32 cellular contexts compared by ENCODE assay signal in genomic region chr11:33608386-33608785, GRCh38.
"Had no signal": no experiment of that assay in that cellular context is flagged by ENCODE, and none has a peak within 500 bp of the region (broad histone marks: within the 10 kb centered on the region; RNA-seq: fewer than 3 reads in every experiment).

No MANE protein-coding gene starts in this region.

- H3K27ac Mint-ChIP-seq: activated CD4-positive, alpha-beta T cell treated with anti-CD3 and anti-CD28 coated beads, Interleukin-2, amount 10 ng/mL, durations not matched to agents 24 days and 14 days; activated CD8-positive, alpha-beta T cell treated with anti-CD3 and anti-CD28 coated beads for 36 hours; activated naive CD4-positive, alpha-beta T cell treated with anti-CD3 and anti-CD28 coated beads, Interleukin-2, amount 50 U/mL, for 24 hours; activated naive CD8-positive, alpha-beta T cell treated with anti-CD3 and anti-CD28 coated beads, Interleukin-2, amount 10 ng/mL, durations not matched to agents 7 days and 5 days; activated T-cell treated with anti-CD3 and anti-CD28 coated beads, Interleukin-2, amount 50 U/mL, for 72 hours; activated T-helper 17 cell treated with anti-CD3 and anti-CD28 coated beads, Interleukin-2, amount 50 U/mL, for 72 hours; T-helper 1 cell treated with Interleukin-12 subunit alpha and Interleukin-12 subunit beta and Interleukin-4 antibody, amounts not matched to agents 30 μg/mL and 1 μg/mL, for 36 hours; T-helper 2 cell treated with Interferon-gamma antibody and Interleukin-4, amounts not matched to agents 5 μg/mL and 100 μg/mL, for 36 hours had no signal

- H3K27ac ChIP-seq: body of pancreas, breast epithelium, KMS-11, PC-9, RWPE1 had no signal

- H3K4me1 Mint-ChIP-seq: activated CD4-positive, alpha-beta T cell treated with anti-CD3 and anti-CD28 coated beads, Interleukin-2, amount 10 ng/mL, durations not matched to agents 24 days and 14 days; activated naive CD4-positive, alpha-beta T cell treated with anti-CD3 and anti-CD28 coated beads, Interleukin-2, amount 50 U/mL, for 24 hours; activated naive CD8-positive, alpha-beta T cell treated with anti-CD3 and anti-CD28 coated beads, Interleukin-2, amount 10 ng/mL, durations not matched to agents 7 days and 5 days; activated T-helper 17 cell treated with anti-CD3 and anti-CD28 coated beads, Interleukin-2, amount 50 U/mL, for 72 hours had no signal

- H3K36me3 ChIP-seq: breast epithelium had no signal

- H2AFZ ChIP-seq: PC-9 had no signal

- H3K4me2 ChIP-seq: KMS-11, PC-9 had no signal

- H3K4me3 ChIP-seq: body of pancreas, breast epithelium, PC-9 had no signal

- H3K4me3 Mint-ChIP-seq: activated CD4-positive, alpha-beta T cell treated with anti-CD3 and anti-CD28 coated beads, Interleukin-2, amount 10 ng/mL, durations not matched to agents 24 days and 14 days; activated CD8-positive, alpha-beta T cell treated with anti-CD3 and anti-CD28 coated beads for 36 hours; activated naive CD4-positive, alpha-beta T cell treated with anti-CD3 and anti-CD28 coated beads, Interleukin-2, amount 50 U/mL, for 24 hours; activated naive CD8-positive, alpha-beta T cell treated with anti-CD3 and anti-CD28 coated beads, Interleukin-2, amount 10 ng/mL, durations not matched to agents 7 days and 5 days; activated T-cell treated with anti-CD3 and anti-CD28 coated beads, Interleukin-2, amount 50 U/mL, for 72 hours; activated T-helper 17 cell treated with anti-CD3 and anti-CD28 coated beads, Interleukin-2, amount 50 U/mL, for 72 hours; T-helper 1 cell treated with Interleukin-12 subunit alpha and Interleukin-12 subunit beta and Interleukin-4 antibody, amounts not matched to agents 30 μg/mL and 1 μg/mL, for 36 hours; T-helper 2 cell treated with Interferon-gamma antibody and Interleukin-4, amounts not matched to agents 5 μg/mL and 100 μg/mL, for 36 hours had no signal

- H3K36me3 Mint-ChIP-seq: activated naive CD4-positive, alpha-beta T cell treated with anti-CD3 and anti-CD28 coated beads, Interleukin-2, amount 50 U/mL, for 24 hours; activated naive CD8-positive, alpha-beta T cell treated with anti-CD3 and anti-CD28 coated beads, Interleukin-2, amount 10 ng/mL, durations not matched to agents 7 days and 5 days had no signal

- ATAC-seq: activated CD8-positive, alpha-beta T cell treated with anti-CD3 and anti-CD28 coated beads for 36 hours; activated T-cell treated with anti-CD3 and anti-CD28 coated beads, Interleukin-2, amount 50 U/mL, for 72 hours; activated T-helper 17 cell treated with anti-CD3 and anti-CD28 coated beads, Interleukin-2, amount 50 U/mL, for 72 hours; body of pancreas; Right ventricle myocardium inferior had no signal

- H3K27me3 ChIP-seq: body of pancreas, breast epithelium had no signal

- H3K9me3 Mint-ChIP-seq: activated CD4-positive, alpha-beta T cell treated with anti-CD3 and anti-CD28 coated beads, Interleukin-2, amount 10 ng/mL, durations not matched to agents 24 days and 14 days; activated CD8-positive, alpha-beta T cell treated with anti-CD3 and anti-CD28 coated beads for 36 hours; activated naive CD4-positive, alpha-beta T cell treated with anti-CD3 and anti-CD28 coated beads, Interleukin-2, amount 50 U/mL, for 24 hours; activated naive CD8-positive, alpha-beta T cell treated with anti-CD3 and anti-CD28 coated beads, Interleukin-2, amount 10 ng/mL, durations not matched to agents 7 days and 5 days; activated T-cell treated with anti-CD3 and anti-CD28 coated beads, Interleukin-2, amount 50 U/mL, for 72 hours; activated T-helper 17 cell treated with anti-CD3 and anti-CD28 coated beads, Interleukin-2, amount 50 U/mL, for 72 hours; T-helper 1 cell treated with Interleukin-12 subunit alpha and Interleukin-12 subunit beta and Interleukin-4 antibody, amounts not matched to agents 30 μg/mL and 1 μg/mL, for 36 hours; T-helper 2 cell treated with Interferon-gamma antibody and Interleukin-4, amounts not matched to agents 5 μg/mL and 100 μg/mL, for 36 hours had no signal

- DNase-seq: activated CD4-positive, alpha-beta T cell treated with anti-CD3 and anti-CD28 coated beads, Interleukin-2, amount 10 ng/mL, durations not matched to agents 24 days and 14 days; activated CD4-positive, alpha-beta T cell treated with anti-CD3 and anti-CD28 coated beads, Interleukin-2, amount 50 U/mL, for 4 hours; activated CD8-positive, alpha-beta T cell treated with anti-CD3 and anti-CD28 coated beads for 36 hours; activated gamma-delta T cell; activated naive CD4-positive, alpha-beta T cell treated with Interleukin-2 at 50 U/mL for 16 hours; activated naive CD8-positive, alpha-beta T cell treated with anti-CD3 and anti-CD28 coated beads, Interleukin-2, amount 10 ng/mL, durations not matched to agents 7 days and 5 days; activated T-cell treated with anti-CD3 and anti-CD28 coated beads, Interleukin-2, amount 50 U/mL, for 1 hour; activated T-cell treated with anti-CD3 and anti-CD28 coated beads, Interleukin-2, amount 50 U/mL, for 72 hours; amygdala; body of pancreas; cerebellar nuclear complex; cortex of kidney; MM.1S; MV-4-11; NCI-H1092; NCI-H187 treated with DMSO at 0.1 percent for 48 hours; NCI-H2081; NCI-H2171 treated with DMSO at 0.1 percent for 48 hours; NCI-H345; NCI-H524 treated with DMSO at 0.1 percent for 48 hours; NCI-H82; NK-92 treated with Interleukin-12 subunit alpha and Interleukin-12 subunit beta, amount 100 ng/mL, for 24 hours; PC-9; SIG-M5 had no signal

- H3K4me1 ChIP-seq: body of pancreas, breast epithelium had no signal
